ENCODE assay signal across 29 cellular contexts in genomic region chr20:44354979-44355502, GRCh38. TPM values are rescaled to one million over a fixed set of nuclear protein-coding genes. Genes with fewer than 3 reads are reported as not detected.
DNase-seq lines count a peak whose midpoint lies in the region; TF ChIP-seq lines count a peak whose summit lies in the region.
"Had no signal": no experiment of that assay in that cellular context is flagged by ENCODE, and none has a peak within 500 bp of the region (broad histone marks: within the 10 kb centered on the region; RNA-seq: fewer than 3 reads in every experiment).

No MANE protein-coding gene starts in this region.

- no peak overlapping the region for H3K27ac ChIP-seq in substantia nigra (ENCODE audit: low read depth, low read length, poor library complexity, severe bottlenecking)
- H3K27ac ChIP-seq: gastroesophageal sphincter, prostate gland, thyroid gland had no signal

- peak overlapping the region; percentile 10 for H3K27ac Mint-ChIP-seq in activated naive CD4-positive, alpha-beta T cell treated with anti-CD3 and anti-CD28 coated beads for 36 hours
- peak overlapping the region; percentile 87 for H3K27ac Mint-ChIP-seq in type B pancreatic cell
- H3K27ac Mint-ChIP-seq: activated CD4-positive, alpha-beta T cell treated with anti-CD3 and anti-CD28 coated beads, Interleukin-2, amount 10 ng/mL, durations not matched to agents 7 days and 5 days; activated naive CD8-positive, alpha-beta T cell treated with anti-CD3 and anti-CD28 coated beads, Interleukin-2, amount 50 U/mL, for 24 hours; activated T-cell treated with anti-CD3 and anti-CD28 coated beads, Interleukin-2, amount 50 U/mL, for 24 hours; CD8-positive, alpha-beta T cell; dendritic cell treated with granulocyte-macrophage colony-stimulating factor and Interleukin-4, amounts not matched to agents 40 ng/mL and 50 ng/mL, for 4 days; stimulated activated naive CD8-positive, alpha-beta T cell treated with anti-CD3 and anti-CD28 coated beads, Interleukin-15, Interleukin-2, amounts not matched to agents 100 ng/mL and 50 ng/mL, for 24 hours had no signal

- H3K4me3 ChIP-seq in endocrine pancreas (ENCODE audit: control insufficient read depth, insufficient read depth, low read length) (peak overlapping the region; percentile 6), mucosa of stomach (ENCODE audit: low read length) (peak overlapping the region; percentile 79)
- H3K4me3 ChIP-seq: gastroesophageal sphincter, prostate gland, thyroid gland had no signal

- H3K27me3 Mint-ChIP-seq in activated naive CD4-positive, alpha-beta T cell treated with anti-CD3 and anti-CD28 coated beads for 36 hours (ENCODE audit: low read depth): no peaks in the 10 kb centered on the region
- peaks cover 11% of the 10 kb centered on the region for H3K27me3 Mint-ChIP-seq in type B pancreatic cell

- no peak for DNase-seq in activated naive CD4-positive, alpha-beta T cell treated with anti-CD3 and anti-CD28 coated beads for 36 hours
- DNase-seq in activated naive CD4-positive, alpha-beta T cell treated with anti-CD3 and anti-CD28 coated beads, Interleukin-2, amount 50 U/mL, for 16 hours: no peak
- DNase-seq in type B pancreatic cell (ENCODE audit: extremely low spot score, unreplicated experiment): no peak
- no peak for DNase-seq in substantia nigra (lab: John Stamatoyannopoulos, UW)
- no peak for DNase-seq in CD1c-positive myeloid dendritic cell (ENCODE audit: extremely low spot score)
- no peak for DNase-seq in DMS 273 (lab: John Stamatoyannopoulos, UW; ENCODE audit: unreplicated experiment)
- DNase-seq: 8988T; activated CD4-positive, alpha-beta T cell treated with anti-CD3 and anti-CD28 coated beads, Interleukin-2, amount 10 ng/mL, durations not matched to agents 7 days and 5 days; activated gamma-delta T cell; activated naive CD8-positive, alpha-beta T cell treated with anti-CD3 and anti-CD28 coated beads, Interleukin-2, amount 50 U/mL, for 24 hours; activated T-cell treated with anti-CD3 and anti-CD28 coated beads, Interleukin-2, amount 50 U/mL, for 24 hours; AML-193; CD8-positive, alpha-beta T cell; central memory CD4-positive, alpha-beta T cell; Karpas-422; NCI-H1694 treated with DMSO at 0.1 percent for 48 hours; NCI-H524; NK-92 treated with Interleukin-12 subunit alpha and Interleukin-12 subunit beta, amount 100 ng/mL, for 24 hours; SHP77 treated with DMSO at 0.1 percent for 48 hours; thyroid gland had no signal

- no peak overlapping the region for H3K4me3 Mint-ChIP-seq in activated naive CD4-positive, alpha-beta T cell treated with anti-CD3 and anti-CD28 coated beads for 36 hours
- H3K4me3 Mint-ChIP-seq in type B pancreatic cell: peak overlapping the region; percentile 86
- H3K4me3 Mint-ChIP-seq: activated CD4-positive, alpha-beta T cell treated with anti-CD3 and anti-CD28 coated beads, Interleukin-2, amount 10 ng/mL, durations not matched to agents 7 days and 5 days; activated naive CD8-positive, alpha-beta T cell treated with anti-CD3 and anti-CD28 coated beads, Interleukin-2, amount 50 U/mL, for 24 hours; activated T-cell treated with anti-CD3 and anti-CD28 coated beads, Interleukin-2, amount 50 U/mL, for 24 hours; CD8-positive, alpha-beta T cell; dendritic cell treated with granulocyte-macrophage colony-stimulating factor and Interleukin-4, amounts not matched to agents 40 ng/mL and 50 ng/mL, for 4 days; stimulated activated naive CD8-positive, alpha-beta T cell treated with anti-CD3 and anti-CD28 coated beads, Interleukin-15, Interleukin-2, amounts not matched to agents 100 ng/mL and 50 ng/mL, for 24 hours had no signal

- H3K36me3 Mint-ChIP-seq in activated naive CD4-positive, alpha-beta T cell treated with anti-CD3 and anti-CD28 coated beads for 36 hours (ENCODE audit: low read depth): no peaks in the 10 kb centered on the region
- H3K36me3 Mint-ChIP-seq in type B pancreatic cell: no peaks in the 10 kb centered on the region
- H3K36me3 Mint-ChIP-seq: CD8-positive, alpha-beta T cell had no signal

- intact Hi-C loops in activated naive CD4-positive, alpha-beta T cell treated with anti-CD3 and anti-CD28 coated beads for 36 hours (cut with micrococcal nuclease): no loop called here

- H3K4me1 ChIP-seq in endocrine pancreas (ENCODE audit: control insufficient read depth, insufficient read depth, low read length) (peaks cover 8% of the 10 kb centered on the region), mucosa of stomach (ENCODE audit: control insufficient read depth, insufficient read depth, low read length) (peaks cover 29% of the 10 kb centered on the region)
- H3K4me1 ChIP-seq: prostate gland, thyroid gland had no signal

- H3K9me3 ChIP-seq in endocrine pancreas (ENCODE audit: control insufficient read depth, low read length) (no peaks in the 10 kb centered on the region), mucosa of stomach (ENCODE audit: control insufficient read depth, low read length) (no peaks in the 10 kb centered on the region)
- H3K9me3 ChIP-seq: gastroesophageal sphincter, prostate gland, thyroid gland had no signal

- CTCF ChIA-PET in activated naive CD4-positive, alpha-beta T cell treated with anti-CD3 and anti-CD28 coated beads for 36 hours (lab: Charles Lee): no interaction called here

- H3K9ac ChIP-seq in endocrine pancreas (ENCODE audit: control insufficient read depth, insufficient read depth, low read length) (no peak overlapping the region), mucosa of stomach (ENCODE audit: low read length) (peak overlapping the region; percentile 88)

- no peaks in the 10 kb centered on the region for H3K36me3 ChIP-seq in endocrine pancreas (ENCODE audit: control insufficient read depth, insufficient read depth, low read length)
- no peaks in the 10 kb centered on the region for H3K36me3 ChIP-seq in mucosa of stomach (ENCODE audit: control insufficient read depth, insufficient read depth, low read length)
- H3K36me3 ChIP-seq: gastroesophageal sphincter, prostate gland, thyroid gland had no signal

- no peaks in the 10 kb centered on the region for H3K9me3 Mint-ChIP-seq in activated naive CD4-positive, alpha-beta T cell treated with anti-CD3 and anti-CD28 coated beads for 36 hours
- H3K9me3 Mint-ChIP-seq in type B pancreatic cell: no peaks in the 10 kb centered on the region
- H3K9me3 Mint-ChIP-seq: activated CD4-positive, alpha-beta T cell treated with anti-CD3 and anti-CD28 coated beads, Interleukin-2, amount 10 ng/mL, durations not matched to agents 7 days and 5 days; activated naive CD8-positive, alpha-beta T cell treated with anti-CD3 and anti-CD28 coated beads, Interleukin-2, amount 50 U/mL, for 24 hours; activated T-cell treated with anti-CD3 and anti-CD28 coated beads, Interleukin-2, amount 50 U/mL, for 24 hours; CD8-positive, alpha-beta T cell; dendritic cell treated with granulocyte-macrophage colony-stimulating factor and Interleukin-4, amounts not matched to agents 40 ng/mL and 50 ng/mL, for 4 days; stimulated activated naive CD8-positive, alpha-beta T cell treated with anti-CD3 and anti-CD28 coated beads, Interleukin-15, Interleukin-2, amounts not matched to agents 100 ng/mL and 50 ng/mL, for 24 hours had no signal

- no peaks in the 10 kb centered on the region for H3K27me3 ChIP-seq in endocrine pancreas (ENCODE audit: control insufficient read depth, insufficient read depth, low read length)
- H3K27me3 ChIP-seq in mucosa of stomach (ENCODE audit: control insufficient read depth, insufficient read depth, low read length): no peaks in the 10 kb centered on the region
- H3K27me3 ChIP-seq: thyroid gland had no signal

- no peak for TF ChIP-seq CTCF in type B pancreatic cell (conservative IDR thresholded peaks at IDR 0.05)

- H3K4me1 Mint-ChIP-seq in activated naive CD4-positive, alpha-beta T cell treated with anti-CD3 and anti-CD28 coated beads for 36 hours (ENCODE audit: low read depth): no peaks in the 10 kb centered on the region
- H3K4me1 Mint-ChIP-seq in type B pancreatic cell (ENCODE audit: unreplicated experiment): peaks cover 9% of the 10 kb centered on the region
- H3K4me1 Mint-ChIP-seq: activated CD4-positive, alpha-beta T cell treated with anti-CD3 and anti-CD28 coated beads, Interleukin-2, amount 10 ng/mL, durations not matched to agents 7 days and 5 days; activated naive CD8-positive, alpha-beta T cell treated with anti-CD3 and anti-CD28 coated beads, Interleukin-2, amount 50 U/mL, for 24 hours had no signal

RNA-seq across cellular contexts. Expression of gene HNF4A, which starts 0.5 kb away (rescaled TPM):
- total RNA-seq in activated naive CD4-positive, alpha-beta T cell treated with anti-CD3 and anti-CD28 coated beads for 36 hours: not detected
- total RNA-seq in type B pancreatic cell (ENCODE audit: low replicate concordance): 19.9 and 41.7 TPM in 2 replicates
- total RNA-seq: activated CD4-positive, alpha-beta T cell treated with anti-CD3 and anti-CD28 coated beads, Interleukin-2, amount 10 ng/mL, durations not matched to agents 7 days and 5 days; CD8-positive, alpha-beta T cell; fibroblast of lung; gastroesophageal sphincter; H1; lower leg skin; prostate gland; thyroid gland had no signal

RNA-seq across cellular contexts. Expression of gene R3HDML, which starts 18.2 kb away (rescaled TPM):
- total RNA-seq in activated naive CD4-positive, alpha-beta T cell treated with anti-CD3 and anti-CD28 coated beads for 36 hours: not detected
- total RNA-seq in type B pancreatic cell (ENCODE audit: low replicate concordance): not detected in 2 replicates
- total RNA-seq: activated CD4-positive, alpha-beta T cell treated with anti-CD3 and anti-CD28 coated beads, Interleukin-2, amount 10 ng/mL, durations not matched to agents 7 days and 5 days; CD8-positive, alpha-beta T cell; fibroblast of lung; gastroesophageal sphincter; H1; lower leg skin; thyroid gland had no signal

RNA-seq across cellular contexts. Expression of gene FITM2, which starts 44.0 kb away (rescaled TPM):
- total RNA-seq in activated naive CD4-positive, alpha-beta T cell treated with anti-CD3 and anti-CD28 coated beads for 36 hours: 1 to 10 TPM; 1.7 to 2.1 TPM
- total RNA-seq in type B pancreatic cell (ENCODE audit: low replicate concordance): 5.7 and 7.1 TPM in 2 replicates

Comparison
In these comparisons a context has a peak if more than half of its experiments do, and no peak if none do; other contexts are left out.
1. RNA of gene HNF4A, which starts 0.5 kb away (total RNA-seq): 19.9 to 41.7 TPM in type B pancreatic cell; not detected in activated naive CD4-positive, alpha-beta T cell treated with anti-CD3 and anti-CD28 coated beads for 36 hours; every median in the first group is over 10 times any median in the second.